In the genomic region with DNA sequence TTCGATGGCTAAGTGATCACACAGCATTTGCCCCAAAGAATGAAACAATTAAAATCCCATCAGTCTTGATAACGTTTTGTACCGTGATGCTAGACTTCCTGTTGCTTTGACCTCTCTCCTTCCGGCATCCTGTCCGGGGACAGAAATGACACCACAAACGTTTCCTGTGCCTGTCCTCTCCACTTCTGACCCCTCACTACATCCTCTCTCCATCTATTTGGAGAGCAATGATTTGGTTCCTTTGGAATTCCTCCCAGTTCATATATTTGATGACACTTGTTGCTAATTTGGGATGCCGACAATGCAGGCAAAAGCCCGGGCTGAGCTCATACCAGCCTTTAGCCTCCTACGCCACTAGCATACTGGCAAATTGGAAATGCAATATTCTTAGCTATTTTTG, we compare ENCODE assay signal across 15 cellular contexts.
A peak's percentile ranks its signal among the peaks of the same experiment; 100 is the strongest.
DNase-seq lines count a peak whose midpoint lies in the region; ATAC-seq and TF ChIP-seq lines count a peak whose summit lies in the region.
"Had no signal": no experiment of that assay in that cellular context is flagged by ENCODE, and none has a peak within 500 bp of the region (broad histone marks: within the 10 kb centered on the region; RNA-seq: fewer than 3 reads in every experiment).

No MANE protein-coding gene starts in this region.

- intact Hi-C loops in right lobe of liver (cut with DNase I) (no loop called here), sigmoid colon (cut with DNase I) (no loop called here), MCF 10A (cut with micrococcal nuclease) (no loop called here)

- H3K36me3 ChIP-seq in right lobe of liver (no peaks in the 10 kb centered on the region), suprapubic skin (no peaks in the 10 kb centered on the region), sigmoid colon (no peaks in the 10 kb centered on the region)
- H3K36me3 ChIP-seq: ovary had no signal

- ATAC-seq in right lobe of liver (peak; percentile 79 to 95 (median 84)), SK-N-SH treated with all-trans-retinoic acid at 6 μM for 48 hours (no peak; the same call in 2 of the 3 replicates)
- ATAC-seq in activated T-helper 17 cell treated with anti-CD3 and anti-CD28 coated beads, Interleukin-2, amount 50 U/mL, for 72 hours (replicated peaks), result no peak
- ATAC-seq: effector memory CD8-positive, alpha-beta T cell; PC-3 had no signal

- no peak overlapping the region for H3K27ac Mint-ChIP-seq in activated T-helper 17 cell treated with anti-CD3 and anti-CD28 coated beads, Interleukin-2, amount 50 U/mL, for 72 hours
- H3K27ac Mint-ChIP-seq in MCF 10A (ENCODE audit: low read depth, unreplicated experiment), result no peak overlapping the region
- H3K27ac Mint-ChIP-seq: effector memory CD8-positive, alpha-beta T cell had no signal

- TF ChIP-seq POLR2A in right lobe of liver (IDR thresholded peaks at IDR 0.05) (no peak), suprapubic skin (IDR thresholded peaks at IDR 0.05) (no peak), sigmoid colon (IDR thresholded peaks at IDR 0.05) (no peak)

- no peaks in the 10 kb centered on the region for H3K27me3 ChIP-seq in right lobe of liver
- H3K27me3 ChIP-seq in suprapubic skin, result no peaks in the 10 kb centered on the region
- H3K27me3 ChIP-seq in sigmoid colon, result no peaks in the 10 kb centered on the region
- H3K27me3 ChIP-seq: ovary had no signal

- no peaks in the 10 kb centered on the region for H3K9me3 Mint-ChIP-seq in activated T-helper 17 cell treated with anti-CD3 and anti-CD28 coated beads, Interleukin-2, amount 50 U/mL, for 72 hours
- H3K9me3 Mint-ChIP-seq in MCF 10A (ENCODE audit: unreplicated experiment), result no peaks in the 10 kb centered on the region

- TF ChIP-seq CTCF in fibroblast of pulmonary artery (IDR thresholded peaks at IDR 0.05; ENCODE audit: low read length, missing control alignments) (no peak), right lobe of liver (IDR thresholded peaks at IDR 0.05) (no peak), suprapubic skin (IDR thresholded peaks at IDR 0.05) (no peak), sigmoid colon (IDR thresholded peaks at IDR 0.05) (no peak), MCF 10A (IDR thresholded peaks at IDR 0.05; ENCODE audit: unreplicated experiment) (no peak)

- CTCF ChIA-PET in MCF 10A (lab: Yijun Ruan, JAX), result no interaction called here

- H3K36me3 Mint-ChIP-seq in activated T-helper 17 cell treated with anti-CD3 and anti-CD28 coated beads, Interleukin-2, amount 50 U/mL, for 72 hours (ENCODE audit: low read depth), result no peaks in the 10 kb centered on the region
- H3K36me3 Mint-ChIP-seq in MCF 10A (ENCODE audit: insufficient read depth, unreplicated experiment), result no peaks in the 10 kb centered on the region

- H3K27ac ChIP-seq in right lobe of liver (no peak overlapping the region), suprapubic skin (no peak overlapping the region), sigmoid colon (peak overlapping the region in 1 of 4 donors; percentile 46)
- H3K27ac ChIP-seq: ovary had no signal

- POLR2A ChIA-PET in MCF 10A (lab: Yijun Ruan, JAX), result no interaction called here

- TF ChIP-seq EP300 in suprapubic skin (IDR thresholded peaks at IDR 0.05), result peak; percentile 21
- peak in 2 of 4 donors; percentile 17 to 24 for TF ChIP-seq EP300 in sigmoid colon (IDR thresholded peaks at IDR 0.05)

- DNase-seq in RPMI7951 (ENCODE audit: low read depth), result peak; percentile 40
- peak; percentile 49 for DNase-seq in fibroblast of pulmonary artery (ENCODE audit: low read depth)
- no peak for DNase-seq in right lobe of liver
- no peak for DNase-seq in suprapubic skin (ENCODE audit: low spot score in 2 of 2)
- DNase-seq in sigmoid colon, result no peak
- no peak for DNase-seq in MCF 10A (ENCODE audit: unreplicated experiment)
- DNase-seq: effector memory CD8-positive, alpha-beta T cell; GDM1; HCEC 1CT; hypothalamus; NCI-H2029 treated with DMSO at 0.1 percent for 48 hours; ovary; PC-3 had no signal

- WGBS in right lobe of liver (ENCODE audit: insufficient coverage, low coverage, low lambda C conversion rate, missing lambda C conversion rate), result 27% methylated on average over 9 of the region's 9 CpGs
- WGBS in suprapubic skin, result 67% methylated on average over 9 of the region's 9 CpGs
- 60 to 72% methylated on average over 9 of the region's 9 CpGs for WGBS in sigmoid colon, 2 donors

- H3K4me1 ChIP-seq in right lobe of liver (no peaks in the 10 kb centered on the region), suprapubic skin (no peaks in the 10 kb centered on the region), sigmoid colon (no peaks in the 10 kb centered on the region)

- H3K9me3 ChIP-seq in right lobe of liver (no peaks in the 10 kb centered on the region), suprapubic skin (no peaks in the 10 kb centered on the region), sigmoid colon (no peaks in the 10 kb centered on the region)
- H3K9me3 ChIP-seq: ovary had no signal

- no TSS peak for BruUV-seq in MCF 10A (replicated peaks; lab: Mats Ljungman, UMichigan)

- H3K27me3 Mint-ChIP-seq in activated T-helper 17 cell treated with anti-CD3 and anti-CD28 coated beads, Interleukin-2, amount 50 U/mL, for 72 hours, result no peaks in the 10 kb centered on the region
- H3K27me3 Mint-ChIP-seq in MCF 10A (ENCODE audit: insufficient read depth, unreplicated experiment), result no peaks in the 10 kb centered on the region
- H3K27me3 Mint-ChIP-seq: effector memory CD8-positive, alpha-beta T cell had no signal

- no peaks in the 10 kb centered on the region for H3K4me1 Mint-ChIP-seq in activated T-helper 17 cell treated with anti-CD3 and anti-CD28 coated beads, Interleukin-2, amount 50 U/mL, for 72 hours
- no peaks in the 10 kb centered on the region for H3K4me1 Mint-ChIP-seq in MCF 10A (ENCODE audit: insufficient read depth, unreplicated experiment)

- H3K4me3 Mint-ChIP-seq in activated T-helper 17 cell treated with anti-CD3 and anti-CD28 coated beads, Interleukin-2, amount 50 U/mL, for 72 hours, result no peak overlapping the region
- no peak overlapping the region for H3K4me3 Mint-ChIP-seq in MCF 10A (ENCODE audit: unreplicated experiment)
- H3K4me3 Mint-ChIP-seq: effector memory CD8-positive, alpha-beta T cell had no signal

- H3K4me3 ChIP-seq in fibroblast of pulmonary artery (replicated peaks; ENCODE audit: low read depth, low read length) (no peak overlapping the region), right lobe of liver (no peak overlapping the region), suprapubic skin (no peak overlapping the region), sigmoid colon (no peak overlapping the region)
- H3K4me3 ChIP-seq: ovary had no signal

TF ChIP-seq in SK-N-SH treated with all-trans-retinoic acid at 6 μM for 48 hours, 23 proteins besides CTCF, POLR2A, EP300 and RAD21 (continues in another document):
- no peak for TF ChIP-seq ZNF70 (CRISPR knock-in tag; IDR thresholded peaks at IDR 0.05)
- no peak for TF ChIP-seq ARNTL (CRISPR knock-in tag; IDR thresholded peaks at IDR 0.05; ENCODE audit: borderline replicate concordance, low read depth)
- TF ChIP-seq, protein P1, sequence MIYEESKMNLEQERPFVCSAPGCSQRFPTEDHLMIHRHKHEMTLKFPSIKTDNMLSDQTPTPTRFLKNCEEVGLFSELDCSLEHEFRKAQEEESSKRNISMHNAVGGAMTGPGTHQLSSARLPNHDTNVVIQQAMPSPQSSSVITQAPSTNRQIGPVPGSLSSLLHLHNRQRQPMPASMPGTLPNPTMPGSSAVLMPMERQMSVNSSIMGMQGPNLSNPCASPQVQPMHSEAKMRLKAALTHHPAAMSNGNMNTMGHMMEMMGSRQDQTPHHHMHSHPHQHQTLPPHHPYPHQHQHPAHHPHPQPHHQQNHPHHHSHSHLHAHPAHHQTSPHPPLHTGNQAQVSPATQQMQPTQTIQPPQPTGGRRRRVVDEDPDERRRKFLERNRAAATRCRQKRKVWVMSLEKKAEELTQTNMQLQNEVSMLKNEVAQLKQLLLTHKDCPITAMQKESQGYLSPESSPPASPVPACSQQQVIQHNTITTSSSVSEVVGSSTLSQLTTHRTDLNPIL (CRISPR knock-in tag; IDR thresholded peaks at IDR 0.05; ENCODE audit: low read depth), result no peak
- TF ChIP-seq ZNF8 (CRISPR knock-in tag; IDR thresholded peaks at IDR 0.05), result no peak
- no peak for TF ChIP-seq BACH2 (CRISPR knock-in tag; IDR thresholded peaks at IDR 0.05; ENCODE audit: borderline replicate concordance)
- TF ChIP-seq ESRRG (CRISPR knock-in tag; IDR thresholded peaks at IDR 0.05), result no peak
- no peak for TF ChIP-seq POU6F1 (CRISPR knock-in tag; IDR thresholded peaks at IDR 0.05; ENCODE audit: borderline replicate concordance, low read depth)
- TF ChIP-seq GLIS3 (CRISPR knock-in tag; IDR thresholded peaks at IDR 0.05), result no peak
- no peak for TF ChIP-seq ZFP3 (CRISPR knock-in tag; IDR thresholded peaks at IDR 0.05)
- TF ChIP-seq TCF4 (CRISPR knock-in tag; IDR thresholded peaks at IDR 0.05; ENCODE audit: borderline replicate concordance), result no peak
- no peak for TF ChIP-seq ZFP30 (CRISPR knock-in tag; IDR thresholded peaks at IDR 0.05)
- no peak for TF ChIP-seq ZC3H10 (CRISPR knock-in tag; IDR thresholded peaks at IDR 0.05)

Comparison
In these comparisons a context has a peak if more than half of its experiments do, and no peak if none do; other contexts are left out.
1. DNase-seq: peak in RPMI7951 (single experiment) and fibroblast of pulmonary artery (single experiment); none in right lobe of liver (0 of 3), suprapubic skin (0 of 2), sigmoid colon (single experiment) and MCF 10A (single experiment).
2. ATAC-seq: peak in right lobe of liver (4 of 4); none in activated T-helper 17 cell treated with anti-CD3 and anti-CD28 coated beads, Interleukin-2, amount 50 U/mL, for 72 hours (single experiment) and SK-N-SH treated with all-trans-retinoic acid at 6 μM for 48 hours (single experiment).